In the genomic region with DNA sequence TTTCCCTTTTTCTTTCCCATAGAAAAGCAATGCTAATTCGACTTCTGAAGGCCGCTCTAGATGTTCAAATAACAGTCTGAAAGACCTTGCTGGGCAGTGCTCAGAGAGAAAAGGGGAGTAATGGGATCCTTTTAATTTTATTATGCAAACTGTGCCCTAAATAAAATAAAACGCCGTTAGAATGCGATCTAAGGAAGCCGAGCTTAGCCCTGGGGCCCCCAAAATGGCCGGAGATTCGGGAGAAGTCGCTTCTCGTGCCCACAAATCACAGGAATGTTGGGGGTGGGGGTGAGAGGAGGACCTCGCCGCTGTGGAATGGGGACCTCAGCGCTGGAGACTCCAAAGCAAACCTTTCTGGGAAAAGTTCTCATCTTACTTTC, we compare ENCODE assay signal across 14 cellular contexts. TPM values are rescaled to one million over a fixed set of nuclear protein-coding genes. Genes with fewer than 3 reads are reported as not detected.
DNase-seq lines count a peak whose midpoint lies in the region; ATAC-seq and TF ChIP-seq lines count a peak whose summit lies in the region.
"Had no signal": no experiment of that assay in that cellular context is flagged by ENCODE, and none has a peak within 500 bp of the region (broad histone marks: within the 10 kb centered on the region; RNA-seq: fewer than 3 reads in every experiment).

No MANE protein-coding gene starts in this region.

- H3K27ac Mint-ChIP-seq in activated CD4-positive, alpha-beta T cell treated with anti-CD3 and anti-CD28 coated beads, Interleukin-2, amount 10 ng/mL, durations not matched to agents 24 days and 14 days: peak overlapping the region; percentile 12
- peak overlapping the region; percentile 37 for H3K27ac Mint-ChIP-seq in activated naive CD8-positive, alpha-beta T cell treated with anti-CD3 and anti-CD28 coated beads, Interleukin-2, amount 10 ng/mL, durations not matched to agents 7 days and 5 days

- H3K4me1 Mint-ChIP-seq in activated CD4-positive, alpha-beta T cell treated with anti-CD3 and anti-CD28 coated beads, Interleukin-2, amount 10 ng/mL, durations not matched to agents 24 days and 14 days: peaks cover 7% of the 10 kb centered on the region
- peaks cover 9% of the 10 kb centered on the region for H3K4me1 Mint-ChIP-seq in activated naive CD8-positive, alpha-beta T cell treated with anti-CD3 and anti-CD28 coated beads, Interleukin-2, amount 10 ng/mL, durations not matched to agents 7 days and 5 days

- no peak for TF ChIP-seq EP300 in SK-N-SH (IDR thresholded peaks at IDR 0.05; ENCODE audit: borderline replicate concordance in 1 of 2, low read depth in 1 of 2, low read length in 1 of 2)

- no peaks in the 10 kb centered on the region for H3F3A ChIP-seq in SK-N-SH (replicated peaks; ENCODE audit: insufficient read depth)

- H3K9me2 ChIP-seq in SK-N-SH: no peaks in the 10 kb centered on the region

- H3K27me3 ChIP-seq in iPS-20b (ENCODE audit: insufficient read depth, low read length) (peaks cover 100% of the 10 kb centered on the region), SK-N-SH (ENCODE audit: insufficient read depth) (peaks cover 37% of the 10 kb centered on the region)

- H3K4me1 ChIP-seq in iPS-20b (ENCODE audit: insufficient read depth, low read length) (peaks cover 39% of the 10 kb centered on the region), SK-N-SH (ENCODE audit: control insufficient read depth in 1 of 2, insufficient read depth in 2 of 2, low read depth in 1 of 2, low read length in 1 of 2) (peaks cover 0 to 3% of the 10 kb centered on the region in 2 experiments; a peak in 1 of 4 replicates)

- TF ChIP-seq RAD21 in SK-N-SH (IDR thresholded peaks at IDR 0.05; ENCODE audit: low read length): no peak

- no peaks in the 10 kb centered on the region for H4K20me1 ChIP-seq in SK-N-SH (ENCODE audit: insufficient read depth)

- intact Hi-C loops in activated CD4-positive, alpha-beta T cell treated with anti-CD3 and anti-CD28 coated beads, Interleukin-2, amount 10 ng/mL, durations not matched to agents 24 days and 14 days (cut with micrococcal nuclease): no loop called here

- WGBS in SK-N-SH (ENCODE audit: low lambda C conversion rate): 53% methylated on average over 13 of the region's 13 CpGs

- no peak overlapping the region for H2AFZ ChIP-seq in SK-N-SH (ENCODE audit: low read depth)

- H3K4me2 ChIP-seq in SK-N-SH: no peak overlapping the region

- POLR2A ChIA-PET in activated naive CD8-positive, alpha-beta T cell treated with anti-CD3 and anti-CD28 coated beads, Interleukin-2, amount 10 ng/mL, durations not matched to agents 7 days and 5 days (lab: Charles Lee): no interaction called here
- POLR2A ChIA-PET in SK-N-SH (lab: Yijun Ruan, JAX): no interaction called here

- H3K27ac ChIP-seq in iPS-20b (ENCODE audit: low read length) (no peak overlapping the region), SK-N-SH (ENCODE audit: low read depth in 2 of 2, low read length in 1 of 2) (no peak overlapping the region)
- H3K27ac ChIP-seq: Peyer's patch, spleen had no signal

- H3K9ac ChIP-seq in iPS-20b (ENCODE audit: low read depth, low read length) (peak overlapping the region; percentile 65; the same call in 1 of the 2 replicates), SK-N-SH (no peak overlapping the region)

- H3K4me3 ChIP-seq in iPS-20b (ENCODE audit: low read length) (peak overlapping the region; percentile 62), SK-N-SH (ENCODE audit: low read depth in 2 of 2, low read length in 1 of 2) (no peak overlapping the region)
- H3K4me3 ChIP-seq: Peyer's patch had no signal

- no peaks in the 10 kb centered on the region for H3K9me3 Mint-ChIP-seq in activated CD4-positive, alpha-beta T cell treated with anti-CD3 and anti-CD28 coated beads, Interleukin-2, amount 10 ng/mL, durations not matched to agents 24 days and 14 days
- no peaks in the 10 kb centered on the region for H3K9me3 Mint-ChIP-seq in activated naive CD8-positive, alpha-beta T cell treated with anti-CD3 and anti-CD28 coated beads, Interleukin-2, amount 10 ng/mL, durations not matched to agents 7 days and 5 days

- TF ChIP-seq CTCF in SK-N-SH (IDR thresholded peaks at IDR 0.05): no peak

- no peaks in the 10 kb centered on the region for H3K79me2 ChIP-seq in SK-N-SH (ENCODE audit: insufficient read depth)

- peak overlapping the region; percentile 9 for H3K4me3 Mint-ChIP-seq in activated CD4-positive, alpha-beta T cell treated with anti-CD3 and anti-CD28 coated beads, Interleukin-2, amount 10 ng/mL, durations not matched to agents 24 days and 14 days
- H3K4me3 Mint-ChIP-seq in activated naive CD8-positive, alpha-beta T cell treated with anti-CD3 and anti-CD28 coated beads, Interleukin-2, amount 10 ng/mL, durations not matched to agents 7 days and 5 days: peak overlapping the region; percentile 29

- peaks cover 79% of the 10 kb centered on the region for H3K27me3 Mint-ChIP-seq in activated CD4-positive, alpha-beta T cell treated with anti-CD3 and anti-CD28 coated beads, Interleukin-2, amount 10 ng/mL, durations not matched to agents 24 days and 14 days
- H3K27me3 Mint-ChIP-seq in activated naive CD8-positive, alpha-beta T cell treated with anti-CD3 and anti-CD28 coated beads, Interleukin-2, amount 10 ng/mL, durations not matched to agents 7 days and 5 days: peaks cover 87% of the 10 kb centered on the region

- peaks cover 2% of the 10 kb centered on the region for H3K36me3 Mint-ChIP-seq in activated CD4-positive, alpha-beta T cell treated with anti-CD3 and anti-CD28 coated beads, Interleukin-2, amount 10 ng/mL, durations not matched to agents 24 days and 14 days (ENCODE audit: low read depth)
- H3K36me3 Mint-ChIP-seq in activated naive CD8-positive, alpha-beta T cell treated with anti-CD3 and anti-CD28 coated beads, Interleukin-2, amount 10 ng/mL, durations not matched to agents 7 days and 5 days: peaks cover 1% of the 10 kb centered on the region

- H3K36me3 ChIP-seq in iPS-20b (ENCODE audit: insufficient read depth, low read depth, low read length) (no peaks in the 10 kb centered on the region), SK-N-SH (replicated peaks in 1 of 2; ENCODE audit: control insufficient read depth in 1 of 2, insufficient read depth in 2 of 2, low read length in 1 of 2) (no peaks in the 10 kb centered on the region)
- H3K36me3 ChIP-seq: Peyer's patch, spleen had no signal

- H3K9me3 ChIP-seq in iPS-20b (ENCODE audit: insufficient read depth, low read depth, low read length) (no peaks in the 10 kb centered on the region), SK-N-SH (no peaks in the 10 kb centered on the region)
- H3K9me3 ChIP-seq: Peyer's patch, spleen had no signal

- ATAC-seq in activated naive CD8-positive, alpha-beta T cell treated with anti-CD3 and anti-CD28 coated beads, Interleukin-2, amount 10 ng/mL, durations not matched to agents 7 days and 5 days (ENCODE audit: low read depth): no peak
- ATAC-seq: HCT116 had no signal

- DNase-seq in activated CD4-positive, alpha-beta T cell treated with anti-CD3 and anti-CD28 coated beads, Interleukin-2, amount 10 ng/mL, durations not matched to agents 24 days and 14 days: no peak
- no peak for DNase-seq in activated CD4-positive, alpha-beta T cell treated with anti-CD3 and anti-CD28 coated beads for 4 hours
- no peak for DNase-seq in activated naive CD8-positive, alpha-beta T cell treated with anti-CD3 and anti-CD28 coated beads, Interleukin-2, amount 10 ng/mL, durations not matched to agents 7 days and 5 days
- DNase-seq in pons (ENCODE audit: low spot score) (peak; percentile 51), SIG-M5 treated with dmso at 0.1 percent for 504 hours (lab: John Stamatoyannopoulos, UW; ENCODE audit: unreplicated experiment) (no peak), SK-N-SH (no peak)
- no peak for DNase-seq in NK-92 treated with Interleukin-12 subunit alpha and Interleukin-12 subunit beta, amount 100 ng/mL, for 24 hours (lab: John Stamatoyannopoulos, UW)
- DNase-seq: NCI-H1092, NCI-H510A, Peyer's patch, spleen, T1000 had no signal

- CTCF ChIA-PET in SK-N-SH (lab: Yijun Ruan, JAX): interaction anchor here (5.0 kb wide), 1 partner anchor 887 kb away, joined by 60 read pairs; no protein-coding TSS in a partner anchor

TF ChIP-seq in SK-N-SH, 30 proteins besides CTCF, POLR2A, EP300 and RAD21 (continues in another document):
- TF ChIP-seq GATA2 (CRISPR knock-in tag; IDR thresholded peaks at IDR 0.05): no peak
- no peak for TF ChIP-seq JUND (IDR thresholded peaks at IDR 0.05)
- no peak for TF ChIP-seq ELF1 (IDR thresholded peaks at IDR 0.05)
- TF ChIP-seq TCF12 (IDR thresholded peaks at IDR 0.05): no peak
- TF ChIP-seq TEAD4 (IDR thresholded peaks at IDR 0.05; ENCODE audit: borderline replicate concordance, insufficient read depth): no peak
- no peak for TF ChIP-seq YY1 (IDR thresholded peaks at IDR 0.05; ENCODE audit: low read depth)
- TF ChIP-seq MXI1 (IDR thresholded peaks at IDR 0.05; ENCODE audit: low read depth, low read length): no peak
- TF ChIP-seq, protein P1, sequence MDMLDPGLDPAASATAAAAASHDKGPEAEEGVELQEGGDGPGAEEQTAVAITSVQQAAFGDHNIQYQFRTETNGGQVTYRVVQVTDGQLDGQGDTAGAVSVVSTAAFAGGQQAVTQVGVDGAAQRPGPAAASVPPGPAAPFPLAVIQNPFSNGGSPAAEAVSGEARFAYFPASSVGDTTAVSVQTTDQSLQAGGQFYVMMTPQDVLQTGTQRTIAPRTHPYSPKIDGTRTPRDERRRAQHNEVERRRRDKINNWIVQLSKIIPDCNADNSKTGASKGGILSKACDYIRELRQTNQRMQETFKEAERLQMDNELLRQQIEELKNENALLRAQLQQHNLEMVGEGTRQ (IDR thresholded peaks at IDR 0.05; ENCODE audit: borderline replicate concordance, low read depth, low read length): no peak
- TF ChIP-seq TAF1 (IDR thresholded peaks at IDR 0.05; ENCODE audit: borderline replicate concordance, low read depth, low read length): no peak
- no peak for TF ChIP-seq MEF2A (IDR thresholded peaks at IDR 0.05; ENCODE audit: borderline replicate concordance, low read depth)
- TF ChIP-seq RCOR1 (IDR thresholded peaks at IDR 0.05; ENCODE audit: low read length): no peak

RNA-seq across cellular contexts. Expression of gene POU3F3, which starts 8.4 kb away (rescaled TPM):
- total RNA-seq in activated CD4-positive, alpha-beta T cell treated with anti-CD3 and anti-CD28 coated beads, Interleukin-2, amount 10 ng/mL, durations not matched to agents 24 days and 14 days: not detected in 2 replicates
- not detected for total RNA-seq in activated naive CD8-positive, alpha-beta T cell treated with anti-CD3 and anti-CD28 coated beads, Interleukin-2, amount 10 ng/mL, durations not matched to agents 7 days and 5 days
- polyA plus RNA-seq in SK-N-SH (2012; rRNA removed): not detected in 2 replicates
- polyA plus RNA-seq in SK-N-SH (2012; cell fraction: cytosol; rRNA removed): 0.01 TPM in 1 of 2 replicates, not detected in the other
- not detected in 2 replicates for polyA plus RNA-seq in SK-N-SH (2012; cell fraction: nucleus; rRNA removed)
- total RNA-seq: spleen had no signal
- polyA plus RNA-seq: spleen had no signal
